ENCODE assay signal across 26 cellular contexts in the genomic region with DNA sequence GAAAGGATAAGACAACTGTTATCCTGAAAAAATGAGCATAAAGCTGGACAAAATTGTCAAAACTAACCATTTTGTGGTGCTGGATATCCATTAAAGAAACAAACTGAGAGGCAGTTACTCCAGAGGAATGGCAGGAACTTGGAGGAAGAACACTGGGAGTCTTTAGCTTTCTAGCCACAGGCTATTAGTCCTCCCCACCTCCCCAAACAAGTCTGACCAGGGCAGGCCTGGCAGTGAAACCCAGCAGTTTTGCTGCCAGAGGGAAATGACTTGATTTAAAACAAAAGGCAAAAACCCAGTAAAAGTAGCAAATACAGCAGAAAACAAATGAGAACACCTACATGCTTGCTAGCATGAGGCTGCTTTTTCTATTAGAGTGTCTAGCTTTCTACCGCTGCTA. TPM values are rescaled to one million over a fixed set of nuclear protein-coding genes. Genes with fewer than 3 reads are reported as not detected.
DNase-seq lines count a peak whose midpoint lies in the region; ATAC-seq, FAIRE-seq and TF ChIP-seq lines count a peak whose summit lies in the region.
"Had no signal": no experiment of that assay in that cellular context is flagged by ENCODE, and none has a peak within 500 bp of the region (broad histone marks: within the 10 kb centered on the region; RNA-seq: fewer than 3 reads in every experiment).

No MANE protein-coding gene starts in this region.

- H3K27me3 Mint-ChIP-seq in neural progenitor cell (ENCODE audit: insufficient read depth, low read depth): peaks cover 6% of the 10 kb centered on the region
- H3K27me3 Mint-ChIP-seq: stimulated activated naive CD8-positive, alpha-beta T cell treated with anti-CD3 and anti-CD28 coated beads, Interleukin-15, amount 100 ng/mL, for 72 hours had no signal

- no peak overlapping the region for H3K27ac ChIP-seq in RWPE2 (ENCODE audit: poor library complexity, severe bottlenecking)
- H3K27ac ChIP-seq in neural progenitor cell: peak overlapping the region; percentile 7
- H3K27ac ChIP-seq: cardiac muscle cell, dorsolateral prefrontal cortex, gastroesophageal sphincter, left ventricle myocardium inferior, transverse colon had no signal

- peak; percentile 49 for FAIRE-seq in G401.6 (lab: Jason Lieb, UNC)
- FAIRE-seq: GM12892 had no signal

- peaks cover 10% of the 10 kb centered on the region for H3K4me1 Mint-ChIP-seq in neural progenitor cell
- H3K4me1 Mint-ChIP-seq in stimulated activated effector memory CD8-positive, alpha-beta T cell treated with anti-CD3 and anti-CD28 coated beads, Interleukin-12 subunit alpha, Interleukin-12 subunit beta, amount 100 ng/mL, for 72 hours: no peaks in the 10 kb centered on the region
- H3K4me1 Mint-ChIP-seq: stimulated activated naive CD8-positive, alpha-beta T cell treated with anti-CD3 and anti-CD28 coated beads, Interleukin-15, amount 100 ng/mL, for 72 hours had no signal

- H4K20me1 ChIP-seq in neural progenitor cell (ENCODE audit: low read depth): no peaks in the 10 kb centered on the region

- H3K9me3 ChIP-seq in RWPE2 (ENCODE audit: severe bottlenecking) (no peaks in the 10 kb centered on the region), neural progenitor cell (ENCODE audit: low read depth) (no peaks in the 10 kb centered on the region)
- H3K9me3 ChIP-seq: gastroesophageal sphincter, left ventricle myocardium inferior, transverse colon had no signal

- TF ChIP-seq CTCF in RWPE2 (IDR thresholded peaks at IDR 0.05; ENCODE audit: poor library complexity, severe bottlenecking): no peak
- TF ChIP-seq CTCF in neural progenitor cell (IDR thresholded peaks at IDR 0.05): no peak

- H3K79me2 ChIP-seq in neural progenitor cell (ENCODE audit: low read depth): no peaks in the 10 kb centered on the region

- H3K27me3 ChIP-seq in RWPE2 (ENCODE audit: insufficient read depth, poor library complexity, severe bottlenecking) (no peaks in the 10 kb centered on the region), neural progenitor cell (no peaks in the 10 kb centered on the region)
- H3K27me3 ChIP-seq: cardiac muscle cell, dorsolateral prefrontal cortex, gastroesophageal sphincter, transverse colon had no signal

- no peaks in the 10 kb centered on the region for H3K9me3 Mint-ChIP-seq in neural progenitor cell
- H3K9me3 Mint-ChIP-seq in stimulated activated effector memory CD8-positive, alpha-beta T cell treated with anti-CD3 and anti-CD28 coated beads, Interleukin-12 subunit alpha, Interleukin-12 subunit beta, amount 100 ng/mL, for 72 hours: no peaks in the 10 kb centered on the region
- H3K9me3 Mint-ChIP-seq: stimulated activated naive CD8-positive, alpha-beta T cell treated with anti-CD3 and anti-CD28 coated beads, Interleukin-15, amount 100 ng/mL, for 72 hours had no signal

- H3F3A ChIP-seq in neural progenitor cell (ENCODE audit: low read depth): no peaks in the 10 kb centered on the region

- no peak overlapping the region for H2AFZ ChIP-seq in neural progenitor cell (replicated peaks)

- no peak overlapping the region for H3K4me3 ChIP-seq in RWPE2 (ENCODE audit: severe bottlenecking)
- no peak overlapping the region for H3K4me3 ChIP-seq in neural progenitor cell
- H3K4me3 ChIP-seq: cardiac muscle cell, dorsolateral prefrontal cortex, gastroesophageal sphincter, left ventricle myocardium inferior, transverse colon had no signal

- ATAC-seq in RWPE2 (ENCODE audit: low read depth): peak; percentile 33; the same call in 1 of the 3 replicates
- ATAC-seq in stimulated activated effector memory CD8-positive, alpha-beta T cell treated with anti-CD3 and anti-CD28 coated beads, Interleukin-12 subunit alpha, Interleukin-12 subunit beta, amount 100 ng/mL, for 72 hours: no peak
- no peak for ATAC-seq in GM21619 (IDR thresholded peaks at IDR 0.05; ENCODE audit: unreplicated experiment)
- ATAC-seq: gastroesophageal sphincter; stimulated activated naive CD8-positive, alpha-beta T cell treated with anti-CD3 and anti-CD28 coated beads, Interleukin-15, amount 100 ng/mL, for 72 hours had no signal

- H3K27ac Mint-ChIP-seq in neural progenitor cell: no peak overlapping the region
- no peak overlapping the region for H3K27ac Mint-ChIP-seq in stimulated activated effector memory CD8-positive, alpha-beta T cell treated with anti-CD3 and anti-CD28 coated beads, Interleukin-12 subunit alpha, Interleukin-12 subunit beta, amount 100 ng/mL, for 72 hours

- no peaks in the 10 kb centered on the region for H3K36me3 ChIP-seq in RWPE2 (ENCODE audit: low read depth)
- H3K36me3 ChIP-seq in neural progenitor cell: no peaks in the 10 kb centered on the region
- H3K36me3 ChIP-seq: cardiac muscle cell, left ventricle myocardium inferior, transverse colon had no signal

- H3K36me3 Mint-ChIP-seq in neural progenitor cell: peaks cover 29% of the 10 kb centered on the region
- no peaks in the 10 kb centered on the region for H3K36me3 Mint-ChIP-seq in stimulated activated effector memory CD8-positive, alpha-beta T cell treated with anti-CD3 and anti-CD28 coated beads, Interleukin-12 subunit alpha, Interleukin-12 subunit beta, amount 100 ng/mL, for 72 hours

- H3K4me1 ChIP-seq in RWPE2 (ENCODE audit: insufficient read depth, poor library complexity, severe bottlenecking): no peaks in the 10 kb centered on the region
- H3K4me1 ChIP-seq in neural progenitor cell: no peaks in the 10 kb centered on the region

- no peak overlapping the region for H3K4me3 Mint-ChIP-seq in neural progenitor cell
- no peak overlapping the region for H3K4me3 Mint-ChIP-seq in stimulated activated effector memory CD8-positive, alpha-beta T cell treated with anti-CD3 and anti-CD28 coated beads, Interleukin-12 subunit alpha, Interleukin-12 subunit beta, amount 100 ng/mL, for 72 hours
- H3K4me3 Mint-ChIP-seq: stimulated activated naive CD8-positive, alpha-beta T cell treated with anti-CD3 and anti-CD28 coated beads, Interleukin-15, amount 100 ng/mL, for 72 hours had no signal

- no peak overlapping the region for H3K9ac ChIP-seq in neural progenitor cell

- DNase-seq in RWPE2 (ENCODE audit: low spot score) (no peak), epidermal melanocyte (ENCODE audit: insufficient read length, low spot score) (peak; percentile 72), neural progenitor cell (ENCODE audit: low spot score) (no peak), SW480 (ENCODE audit: low spot score) (no peak), NCI-H345 treated with DMSO at 0.1 percent for 48 hours (lab: John Stamatoyannopoulos, UW; ENCODE audit: unreplicated experiment) (no peak)
- DNase-seq in stimulated activated effector memory CD8-positive, alpha-beta T cell treated with anti-CD3 and anti-CD28 coated beads, Interleukin-12 subunit alpha, Interleukin-12 subunit beta, amount 100 ng/mL, for 72 hours (ENCODE audit: low spot score in 2 of 2): no peak
- DNase-seq: activated CD4-positive, alpha-beta T cell treated with anti-CD3 and anti-CD28 coated beads for 48 hours; activated effector memory CD4-positive, alpha-beta T cell treated with Interleukin-2 at 50 U/mL for 16 hours; DMS53; dorsolateral prefrontal cortex; HCEC 1CT; left ventricle myocardium inferior; NCI-H1417 treated with DMSO at 0.1 percent for 48 hours; NCI-H2171; NCI-H526 treated with DMSO at 0.1 percent for 48 hours; retina; Right ventricle myocardium superior; stimulated activated CD4-positive, alpha-beta T cell treated with anti-CD3 and anti-CD28 coated beads, Interleukin-4, amount 100 ng/mL, for 1 hour; stimulated activated naive CD8-positive, alpha-beta T cell treated with anti-CD3 and anti-CD28 coated beads, Interleukin-15, amount 100 ng/mL, for 72 hours; SW 1271; transverse colon had no signal

- H3K4me2 ChIP-seq in neural progenitor cell: no peak overlapping the region

RNA-seq across cellular contexts. Expression of a gene that starts 34.9 kb away (rescaled TPM):
- 54.2 and 75.0 TPM in 2 replicates for total RNA-seq in neural progenitor cell (ENCODE audit: low replicate concordance)
